In genomic region chr20:10565191-10565921, GRCh38 we compare ENCODE assay signal across 1 cellular context.
TF ChIP-seq lines count a peak whose summit lies in the region.

No MANE protein-coding gene starts in this region.

TF ChIP-seq in A549, 52 proteins besides CTCF, POLR2A, EP300 and RAD21 (continued from another document):
- TF ChIP-seq, protein P1, sequence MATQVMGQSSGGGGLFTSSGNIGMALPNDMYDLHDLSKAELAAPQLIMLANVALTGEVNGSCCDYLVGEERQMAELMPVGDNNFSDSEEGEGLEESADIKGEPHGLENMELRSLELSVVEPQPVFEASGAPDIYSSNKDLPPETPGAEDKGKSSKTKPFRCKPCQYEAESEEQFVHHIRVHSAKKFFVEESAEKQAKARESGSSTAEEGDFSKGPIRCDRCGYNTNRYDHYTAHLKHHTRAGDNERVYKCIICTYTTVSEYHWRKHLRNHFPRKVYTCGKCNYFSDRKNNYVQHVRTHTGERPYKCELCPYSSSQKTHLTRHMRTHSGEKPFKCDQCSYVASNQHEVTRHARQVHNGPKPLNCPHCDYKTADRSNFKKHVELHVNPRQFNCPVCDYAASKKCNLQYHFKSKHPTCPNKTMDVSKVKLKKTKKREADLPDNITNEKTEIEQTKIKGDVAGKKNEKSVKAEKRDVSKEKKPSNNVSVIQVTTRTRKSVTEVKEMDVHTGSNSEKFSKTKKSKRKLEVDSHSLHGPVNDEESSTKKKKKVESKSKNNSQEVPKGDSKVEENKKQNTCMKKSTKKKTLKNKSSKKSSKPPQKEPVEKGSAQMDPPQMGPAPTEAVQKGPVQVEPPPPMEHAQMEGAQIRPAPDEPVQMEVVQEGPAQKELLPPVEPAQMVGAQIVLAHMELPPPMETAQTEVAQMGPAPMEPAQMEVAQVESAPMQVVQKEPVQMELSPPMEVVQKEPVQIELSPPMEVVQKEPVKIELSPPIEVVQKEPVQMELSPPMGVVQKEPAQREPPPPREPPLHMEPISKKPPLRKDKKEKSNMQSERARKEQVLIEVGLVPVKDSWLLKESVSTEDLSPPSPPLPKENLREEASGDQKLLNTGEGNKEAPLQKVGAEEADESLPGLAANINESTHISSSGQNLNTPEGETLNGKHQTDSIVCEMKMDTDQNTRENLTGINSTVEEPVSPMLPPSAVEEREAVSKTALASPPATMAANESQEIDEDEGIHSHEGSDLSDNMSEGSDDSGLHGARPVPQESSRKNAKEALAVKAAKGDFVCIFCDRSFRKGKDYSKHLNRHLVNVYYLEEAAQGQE (IDR thresholded peaks at IDR 0.05) = no peak
- no peak for TF ChIP-seq ZFP36 (IDR thresholded peaks at IDR 0.05; ENCODE audit: borderline replicate concordance, partially characterized antibody)
- no peak for TF ChIP-seq PBX3 (IDR thresholded peaks at IDR 0.05)
- TF ChIP-seq, protein P2, sequence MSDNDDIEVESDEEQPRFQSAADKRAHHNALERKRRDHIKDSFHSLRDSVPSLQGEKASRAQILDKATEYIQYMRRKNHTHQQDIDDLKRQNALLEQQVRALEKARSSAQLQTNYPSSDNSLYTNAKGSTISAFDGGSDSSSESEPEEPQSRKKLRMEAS (IDR thresholded peaks at IDR 0.05) = no peak
- TF ChIP-seq CHD4 (IDR thresholded peaks at IDR 0.05; ENCODE audit: borderline replicate concordance) = no peak
- TF ChIP-seq, protein P3, sequence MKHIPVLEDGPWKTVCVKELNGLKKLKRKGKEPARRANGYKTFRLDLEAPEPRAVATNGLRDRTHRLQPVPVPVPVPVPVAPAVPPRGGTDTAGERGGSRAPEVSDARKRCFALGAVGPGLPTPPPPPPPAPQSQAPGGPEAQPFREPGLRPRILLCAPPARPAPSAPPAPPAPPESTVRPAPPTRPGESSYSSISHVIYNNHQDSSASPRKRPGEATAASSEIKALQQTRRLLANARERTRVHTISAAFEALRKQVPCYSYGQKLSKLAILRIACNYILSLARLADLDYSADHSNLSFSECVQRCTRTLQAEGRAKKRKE (CRISPR knock-in tag; IDR thresholded peaks at IDR 0.05; ENCODE audit: low read depth) = no peak
- TF ChIP-seq TFCP2L1 (CRISPR knock-in tag; IDR thresholded peaks at IDR 0.05) = no peak
- no peak for TF ChIP-seq HOXB5 (CRISPR knock-in tag; IDR thresholded peaks at IDR 0.05)
- TF ChIP-seq, protein P4, sequence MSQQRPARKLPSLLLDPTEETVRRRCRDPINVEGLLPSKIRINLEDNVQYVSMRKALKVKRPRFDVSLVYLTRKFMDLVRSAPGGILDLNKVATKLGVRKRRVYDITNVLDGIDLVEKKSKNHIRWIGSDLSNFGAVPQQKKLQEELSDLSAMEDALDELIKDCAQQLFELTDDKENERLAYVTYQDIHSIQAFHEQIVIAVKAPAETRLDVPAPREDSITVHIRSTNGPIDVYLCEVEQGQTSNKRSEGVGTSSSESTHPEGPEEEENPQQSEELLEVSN (IDR thresholded peaks at IDR 0.05; ENCODE audit: borderline replicate concordance, low read depth) = no peak
- TF ChIP-seq MAFK (IDR thresholded peaks at IDR 0.05; ENCODE audit: partially characterized antibody) = no peak
- peak; percentile 77; the same call in 1 of the 2 replicates for TF ChIP-seq RFX5 (IDR thresholded peaks at IDR 0.05)
- TF ChIP-seq BCL3 (IDR thresholded peaks at IDR 0.05) = no peak
- TF ChIP-seq, protein P5, sequence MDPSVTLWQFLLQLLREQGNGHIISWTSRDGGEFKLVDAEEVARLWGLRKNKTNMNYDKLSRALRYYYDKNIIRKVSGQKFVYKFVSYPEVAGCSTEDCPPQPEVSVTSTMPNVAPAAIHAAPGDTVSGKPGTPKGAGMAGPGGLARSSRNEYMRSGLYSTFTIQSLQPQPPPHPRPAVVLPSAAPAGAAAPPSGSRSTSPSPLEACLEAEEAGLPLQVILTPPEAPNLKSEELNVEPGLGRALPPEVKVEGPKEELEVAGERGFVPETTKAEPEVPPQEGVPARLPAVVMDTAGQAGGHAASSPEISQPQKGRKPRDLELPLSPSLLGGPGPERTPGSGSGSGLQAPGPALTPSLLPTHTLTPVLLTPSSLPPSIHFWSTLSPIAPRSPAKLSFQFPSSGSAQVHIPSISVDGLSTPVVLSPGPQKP (IDR thresholded peaks at IDR 0.05; ENCODE audit: low read depth, low read length) = no peak
- TF ChIP-seq CEBPB (IDR thresholded peaks at IDR 0.05) = peak; percentile 66 to 78; a peak in 3 of 4 replicates
TF ChIP-seq in A549: peak in this region for 3.
